In genomic region chr2:235832941-235833340, GRCh38 we compare ENCODE assay signal across 20 cellular contexts.
DNase-seq lines count a peak whose midpoint lies in the region; ATAC-seq and TF ChIP-seq lines count a peak whose summit lies in the region.
"Had no signal": no experiment of that assay in that cellular context is flagged by ENCODE, and none has a peak within 500 bp of the region (broad histone marks: within the 10 kb centered on the region; RNA-seq: fewer than 3 reads in every experiment).

No MANE protein-coding gene starts in this region.

- no peak for TF ChIP-seq CTCF in glutamatergic neuron (IDR thresholded peaks at IDR 0.05; ENCODE audit: partially characterized antibody, unreplicated experiment)
- no peak for TF ChIP-seq CTCF in A673 (conservative IDR thresholded peaks at IDR 0.05; ENCODE audit: low read depth, low read length)

- CTCF ChIA-PET in activated naive CD4-positive, alpha-beta T cell treated with anti-CD3 and anti-CD28 coated beads, Interleukin-2, amount 10 ng/mL, durations not matched to agents 7 days and 5 days (lab: Charles Lee): no interaction called here
- CTCF ChIA-PET in A673 (lab: Charles Lee): no interaction called here
- CTCF ChIA-PET in naive thymus-derived CD4-positive, alpha-beta T cell (lab: Charles Lee): no interaction called here

- POLR2A ChIA-PET in A673 (lab: Charles Lee; ENCODE audit: low non-redundant PET): no interaction called here
- POLR2A ChIA-PET in naive thymus-derived CD4-positive, alpha-beta T cell (lab: Charles Lee): no interaction called here

- H3K9me3 Mint-ChIP-seq in glutamatergic neuron (ENCODE audit: unreplicated experiment): peaks cover 3% of the 10 kb centered on the region
- H3K9me3 Mint-ChIP-seq in activated naive CD4-positive, alpha-beta T cell treated with anti-CD3 and anti-CD28 coated beads, Interleukin-2, amount 10 ng/mL, durations not matched to agents 7 days and 5 days: no peaks in the 10 kb centered on the region
- peaks cover 0 to 1% (median 0%) of the 10 kb centered on the region in 11 donors for H3K9me3 Mint-ChIP-seq in naive thymus-derived CD4-positive, alpha-beta T cell
- H3K9me3 Mint-ChIP-seq: CD14-positive monocyte; CD8-positive, alpha-beta T cell; HFFc6 had no signal

- H3K36me3 Mint-ChIP-seq in glutamatergic neuron (ENCODE audit: unreplicated experiment): no peaks in the 10 kb centered on the region
- H3K36me3 Mint-ChIP-seq in activated naive CD4-positive, alpha-beta T cell treated with anti-CD3 and anti-CD28 coated beads, Interleukin-2, amount 10 ng/mL, durations not matched to agents 7 days and 5 days: no peaks in the 10 kb centered on the region
- H3K36me3 Mint-ChIP-seq in naive thymus-derived CD4-positive, alpha-beta T cell: no peaks in the 10 kb centered on the region
- H3K36me3 Mint-ChIP-seq: CD14-positive monocyte; CD8-positive, alpha-beta T cell; IgD-negative memory B cell had no signal

- H3K27me3 Mint-ChIP-seq in glutamatergic neuron (ENCODE audit: unreplicated experiment): peaks cover 6% of the 10 kb centered on the region
- no peaks in the 10 kb centered on the region for H3K27me3 Mint-ChIP-seq in activated naive CD4-positive, alpha-beta T cell treated with anti-CD3 and anti-CD28 coated beads, Interleukin-2, amount 10 ng/mL, durations not matched to agents 7 days and 5 days
- peaks cover 0 to 21% (median 0%) of the 10 kb centered on the region in 5 donors for H3K27me3 Mint-ChIP-seq in naive thymus-derived CD4-positive, alpha-beta T cell
- H3K27me3 Mint-ChIP-seq: IgD-negative memory B cell had no signal

- peaks cover 13% of the 10 kb centered on the region for H3K4me1 Mint-ChIP-seq in glutamatergic neuron (ENCODE audit: low read depth, unreplicated experiment)
- H3K4me1 Mint-ChIP-seq in activated naive CD4-positive, alpha-beta T cell treated with anti-CD3 and anti-CD28 coated beads, Interleukin-2, amount 10 ng/mL, durations not matched to agents 7 days and 5 days: no peaks in the 10 kb centered on the region
- H3K4me1 Mint-ChIP-seq in naive thymus-derived CD4-positive, alpha-beta T cell: peaks cover 0 to 3% (median 0%) of the 10 kb centered on the region in 7 donors
- H3K4me1 Mint-ChIP-seq: CD14-positive monocyte, IgD-negative memory B cell had no signal

- ATAC-seq in naive thymus-derived CD4-positive, alpha-beta T cell: no peak
- ATAC-seq: A549; CD8-positive, alpha-beta T cell; HCT116 had no signal

- no peaks in the 10 kb centered on the region for H3K4me1 ChIP-seq in A673 (ENCODE audit: insufficient read depth, low read length, poor library complexity, severe bottlenecking)
- H3K4me1 ChIP-seq in naive thymus-derived CD4-positive, alpha-beta T cell (ENCODE audit: control insufficient read depth in 2 of 2, insufficient read depth in 2 of 2, low read length in 2 of 2): no peaks in the 10 kb centered on the region

- no peaks in the 10 kb centered on the region for H3K36me3 ChIP-seq in A673 (ENCODE audit: insufficient read depth, low read length, poor library complexity, severe bottlenecking)
- no peaks in the 10 kb centered on the region for H3K36me3 ChIP-seq in naive thymus-derived CD4-positive, alpha-beta T cell (ENCODE audit: control insufficient read depth in 2 of 3, insufficient read depth in 3 of 3, low read length in 3 of 3)

- no peaks in the 10 kb centered on the region for H3K27me3 ChIP-seq in A673 (replicated peaks; ENCODE audit: insufficient read depth, low read depth, low read length, poor library complexity)
- H3K27me3 ChIP-seq in naive thymus-derived CD4-positive, alpha-beta T cell (ENCODE audit: control insufficient read depth in 2 of 2, insufficient read depth in 2 of 2, low read length in 2 of 2): no peaks in the 10 kb centered on the region
- H3K27me3 ChIP-seq: BLaER1 had no signal

- intact Hi-C loops in posterior vena cava (cut with DNase I) (no loop called here), A673 (cut with micrococcal nuclease; ENCODE audit: unreplicated experiment) (no loop called here)
- intact Hi-C loops in naive thymus-derived CD4-positive, alpha-beta T cell (cut with micrococcal nuclease): no loop called here

- BruUV-seq in A673 (replicated peaks; lab: Mats Ljungman, UMichigan): no TSS peak

- DNase-seq in activated effector memory CD4-positive, alpha-beta T cell treated with anti-CD3 and anti-CD28 coated beads, Interleukin-2, amount 50 U/mL, for 16 hours: peak; percentile 43
- no peak for DNase-seq in activated effector memory CD4-positive, alpha-beta T cell treated with Interleukin-2 at 50 U/mL for 16 hours
- DNase-seq in glutamatergic neuron (no peak), posterior vena cava (ENCODE audit: low spot score) (peak; percentile 68), A673 (ENCODE audit: low spot score) (no peak)
- DNase-seq in activated naive CD4-positive, alpha-beta T cell treated with anti-CD3 and anti-CD28 coated beads, Interleukin-2, amount 10 ng/mL, durations not matched to agents 7 days and 5 days: no peak
- no peak for DNase-seq in naive thymus-derived CD4-positive, alpha-beta T cell
- DNase-seq: Calu3; CD8-positive, alpha-beta T cell; DMS79 treated with DMSO at 0.1 percent for 48 hours; GF-D8; GOT3; H7; HFFc6 had no signal

- H3K4me3 Mint-ChIP-seq in glutamatergic neuron (ENCODE audit: unreplicated experiment): no peak overlapping the region
- no peak overlapping the region for H3K4me3 Mint-ChIP-seq in activated naive CD4-positive, alpha-beta T cell treated with anti-CD3 and anti-CD28 coated beads, Interleukin-2, amount 10 ng/mL, durations not matched to agents 7 days and 5 days
- no peak overlapping the region for H3K4me3 Mint-ChIP-seq in naive thymus-derived CD4-positive, alpha-beta T cell
- H3K4me3 Mint-ChIP-seq: CD14-positive monocyte; CD8-positive, alpha-beta T cell; HFFc6 had no signal

- H3K9me3 ChIP-seq in A673 (ENCODE audit: low read depth, low read length, poor library complexity, severe bottlenecking): no peaks in the 10 kb centered on the region
- H3K9me3 ChIP-seq in naive thymus-derived CD4-positive, alpha-beta T cell (ENCODE audit: control insufficient read depth in 2 of 3, low read length in 3 of 3): no peaks in the 10 kb centered on the region
- H3K9me3 ChIP-seq: A549, BLaER1 had no signal

- H3K4me3 ChIP-seq in A673 (ENCODE audit: low read depth, low read length, poor library complexity, severe bottlenecking): no peak overlapping the region
- no peak overlapping the region for H3K4me3 ChIP-seq in naive thymus-derived CD4-positive, alpha-beta T cell (ENCODE audit: low read length)
- H3K4me3 ChIP-seq: A549, BLaER1 had no signal

- no peak overlapping the region for H3K27ac ChIP-seq in A673 (ENCODE audit: low read depth, low read length, poor library complexity, severe bottlenecking)
- H3K27ac ChIP-seq in naive thymus-derived CD4-positive, alpha-beta T cell (ENCODE audit: low read depth, low read length): no peak overlapping the region
- H3K27ac ChIP-seq: 22Rv1, A549, BLaER1 had no signal

- H3K27ac Mint-ChIP-seq in glutamatergic neuron (ENCODE audit: unreplicated experiment): peak overlapping the region; percentile 25
- no peak overlapping the region for H3K27ac Mint-ChIP-seq in activated naive CD4-positive, alpha-beta T cell treated with anti-CD3 and anti-CD28 coated beads, Interleukin-2, amount 10 ng/mL, durations not matched to agents 7 days and 5 days
- H3K27ac Mint-ChIP-seq in naive thymus-derived CD4-positive, alpha-beta T cell: no peak overlapping the region
- H3K27ac Mint-ChIP-seq: CD14-positive monocyte; CD8-positive, alpha-beta T cell; HFFc6 had no signal

Comparison
In these comparisons a context has a peak if more than half of its experiments do, and no peak if none do; other contexts are left out.
1. DNase-seq: peak in activated effector memory CD4-positive, alpha-beta T cell treated with anti-CD3 and anti-CD28 coated beads, Interleukin-2, amount 50 U/mL, for 16 hours (single experiment) and posterior vena cava (single experiment); none in activated effector memory CD4-positive, alpha-beta T cell treated with Interleukin-2 at 50 U/mL for 16 hours (single experiment), glutamatergic neuron (single experiment), activated naive CD4-positive, alpha-beta T cell treated with anti-CD3 and anti-CD28 coated beads, Interleukin-2, amount 10 ng/mL, durations not matched to agents 7 days and 5 days (single experiment), A673 (single experiment) and naive thymus-derived CD4-positive, alpha-beta T cell (0 of 9).